ENCODE assay signal across 13 cellular contexts in the genomic region with DNA sequence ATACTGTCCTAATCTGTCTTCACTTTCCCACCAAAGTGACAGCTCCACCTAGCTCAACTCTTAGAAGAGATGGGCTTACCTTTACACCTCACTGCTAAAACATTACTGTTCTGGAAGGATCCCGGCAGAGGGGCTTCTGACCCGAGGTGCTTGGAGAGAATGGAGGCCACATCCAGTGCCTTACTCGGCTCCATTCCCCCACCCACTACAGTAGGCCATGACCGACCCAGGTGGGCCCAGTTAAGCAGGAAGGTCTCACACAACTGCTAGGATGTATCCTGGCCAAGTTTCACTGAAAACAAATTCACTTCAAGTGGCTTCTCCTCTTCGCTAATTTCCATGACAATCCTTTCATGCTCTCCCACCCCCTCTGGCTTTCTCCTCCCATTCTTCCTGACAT. TPM values are rescaled to one million over a fixed set of nuclear protein-coding genes. Genes with fewer than 3 reads are reported as not detected.
DNase-seq lines count a peak whose midpoint lies in the region; ATAC-seq lines count a peak whose summit lies in the region.
"Had no signal": no experiment of that assay in that cellular context is flagged by ENCODE, and none has a peak within 500 bp of the region (broad histone marks: within the 10 kb centered on the region; RNA-seq: fewer than 3 reads in every experiment).

No MANE protein-coding gene starts in this region.

- H3K4me3 ChIP-seq in SK-N-MC: peak overlapping the region; percentile 28; the same call in 1 of the 2 replicates
- H3K4me3 ChIP-seq: PC-9, stomach had no signal

- H3K4me3 Mint-ChIP-seq in activated naive CD4-positive, alpha-beta T cell treated with anti-CD3 and anti-CD28 coated beads for 36 hours: no peak overlapping the region
- H3K4me3 Mint-ChIP-seq in effector memory CD8-positive, alpha-beta T cell: peak overlapping the region; percentile 65 to 91
- no peak overlapping the region for H3K4me3 Mint-ChIP-seq in stimulated activated naive CD8-positive, alpha-beta T cell treated with anti-CD3 and anti-CD28 coated beads, Interleukin-15, amount 100 ng/mL, for 72 hours

- peaks cover 33% of the 10 kb centered on the region for H3K36me3 Mint-ChIP-seq in activated naive CD4-positive, alpha-beta T cell treated with anti-CD3 and anti-CD28 coated beads for 36 hours (ENCODE audit: low read depth)
- peaks cover 84% of the 10 kb centered on the region for H3K36me3 Mint-ChIP-seq in effector memory CD8-positive, alpha-beta T cell (ENCODE audit: insufficient read depth)

- intact Hi-C loops in activated naive CD4-positive, alpha-beta T cell treated with anti-CD3 and anti-CD28 coated beads for 36 hours (cut with micrococcal nuclease): no loop called here

- ATAC-seq in effector memory CD8-positive, alpha-beta T cell (replicated peaks): no peak
- ATAC-seq in stimulated activated naive CD8-positive, alpha-beta T cell treated with anti-CD3 and anti-CD28 coated beads, Interleukin-15, amount 100 ng/mL, for 72 hours: no peak
- no peak for ATAC-seq in HG03159 (IDR thresholded peaks at IDR 0.05; ENCODE audit: unreplicated experiment)
- ATAC-seq: left ventricle myocardium superior had no signal

- H3K27ac Mint-ChIP-seq in activated naive CD4-positive, alpha-beta T cell treated with anti-CD3 and anti-CD28 coated beads for 36 hours: peak overlapping the region; percentile 26
- peak overlapping the region; percentile 98 to 100 for H3K27ac Mint-ChIP-seq in effector memory CD8-positive, alpha-beta T cell
- H3K27ac Mint-ChIP-seq in stimulated activated naive CD8-positive, alpha-beta T cell treated with anti-CD3 and anti-CD28 coated beads, Interleukin-15, amount 100 ng/mL, for 72 hours: peak overlapping the region; percentile 4 to 72
- H3K27ac Mint-ChIP-seq: progenitor cell of endocrine pancreas had no signal

- no peak for DNase-seq in activated naive CD4-positive, alpha-beta T cell treated with anti-CD3 and anti-CD28 coated beads for 36 hours
- no peak for DNase-seq in activated naive CD4-positive, alpha-beta T cell (lab: John Stamatoyannopoulos, UW)
- no peak for DNase-seq in SK-N-MC (ENCODE audit: low read depth, low spot score)
- no peak for DNase-seq in effector memory CD8-positive, alpha-beta T cell
- DNase-seq in stimulated activated naive CD8-positive, alpha-beta T cell treated with anti-CD3 and anti-CD28 coated beads, Interleukin-15, amount 100 ng/mL, for 72 hours: no peak
- no peak for DNase-seq in NCI-H82 treated with DMSO at 0.1 percent for 48 hours (lab: John Stamatoyannopoulos, UW; ENCODE audit: unreplicated experiment)
- DNase-seq in LoVo (ENCODE audit: low spot score): no peak
- DNase-seq: left ventricle myocardium superior, PC-9, SK-N-SH, stomach had no signal

- no peak overlapping the region for H3K27ac ChIP-seq in SK-N-MC
- H3K27ac ChIP-seq: PC-9 had no signal

- no peaks in the 10 kb centered on the region; the same call in 1 of the 2 replicates for H3K36me3 ChIP-seq in SK-N-MC (ENCODE audit: insufficient read depth, low read length)

- no peak overlapping the region for H3K9ac ChIP-seq in SK-N-MC (ENCODE audit: insufficient read length)
- H3K9ac ChIP-seq: SK-N-SH had no signal

- H3K9me3 ChIP-seq in SK-N-MC (ENCODE audit: low read depth, low read length): no peaks in the 10 kb centered on the region
- H3K9me3 ChIP-seq: SK-N-SH, stomach had no signal

- no peaks in the 10 kb centered on the region for H3K9me3 Mint-ChIP-seq in activated naive CD4-positive, alpha-beta T cell treated with anti-CD3 and anti-CD28 coated beads for 36 hours
- H3K9me3 Mint-ChIP-seq in effector memory CD8-positive, alpha-beta T cell: no peaks in the 10 kb centered on the region
- no peaks in the 10 kb centered on the region for H3K9me3 Mint-ChIP-seq in stimulated activated naive CD8-positive, alpha-beta T cell treated with anti-CD3 and anti-CD28 coated beads, Interleukin-15, amount 100 ng/mL, for 72 hours

- peaks cover 85% of the 10 kb centered on the region for H3K4me1 Mint-ChIP-seq in activated naive CD4-positive, alpha-beta T cell treated with anti-CD3 and anti-CD28 coated beads for 36 hours (ENCODE audit: low read depth)
- H3K4me1 Mint-ChIP-seq in effector memory CD8-positive, alpha-beta T cell (ENCODE audit: low read depth in 2 of 2): peaks cover 66 to 80% of the 10 kb centered on the region in 2 donors
- peaks cover 91% of the 10 kb centered on the region for H3K4me1 Mint-ChIP-seq in stimulated activated naive CD8-positive, alpha-beta T cell treated with anti-CD3 and anti-CD28 coated beads, Interleukin-15, amount 100 ng/mL, for 72 hours

- CTCF ChIA-PET in activated naive CD4-positive, alpha-beta T cell treated with anti-CD3 and anti-CD28 coated beads for 36 hours (lab: Charles Lee): interaction anchor here (1.4 to 16.3 kb wide), 4 partner anchors 8 to 124 kb away, joined by 3 to 224 read pairs (median 9); a partner anchor contains a TSS

- H3K27me3 Mint-ChIP-seq in activated naive CD4-positive, alpha-beta T cell treated with anti-CD3 and anti-CD28 coated beads for 36 hours (ENCODE audit: low read depth): no peaks in the 10 kb centered on the region
- H3K27me3 Mint-ChIP-seq in effector memory CD8-positive, alpha-beta T cell: no peaks in the 10 kb centered on the region
- no peaks in the 10 kb centered on the region for H3K27me3 Mint-ChIP-seq in stimulated activated naive CD8-positive, alpha-beta T cell treated with anti-CD3 and anti-CD28 coated beads, Interleukin-15, amount 100 ng/mL, for 72 hours
- H3K27me3 Mint-ChIP-seq: progenitor cell of endocrine pancreas had no signal

RNA-seq across cellular contexts. Expression of a gene that starts 11.9 kb away (rescaled TPM):
- total RNA-seq in activated naive CD4-positive, alpha-beta T cell treated with anti-CD3 and anti-CD28 coated beads for 36 hours: 100 to 1,000 TPM; 167 TPM

Comparison
In these comparisons a context has a peak if more than half of its experiments do, and no peak if none do; other contexts are left out.
1. H3K27ac Mint-ChIP-seq: peak in every context shown above with its lines; median percentile 99 in effector memory CD8-positive, alpha-beta T cell; 38 in stimulated activated naive CD8-positive, alpha-beta T cell treated with anti-CD3 and anti-CD28 coated beads, Interleukin-15, amount 100 ng/mL, for 72 hours; 26 in activated naive CD4-positive, alpha-beta T cell treated with anti-CD3 and anti-CD28 coated beads for 36 hours.
2. H3K4me3 Mint-ChIP-seq: peak in effector memory CD8-positive, alpha-beta T cell (2 of 2); none in activated naive CD4-positive, alpha-beta T cell treated with anti-CD3 and anti-CD28 coated beads for 36 hours (single experiment) and stimulated activated naive CD8-positive, alpha-beta T cell treated with anti-CD3 and anti-CD28 coated beads, Interleukin-15, amount 100 ng/mL, for 72 hours (0 of 2).